ENCODE assay signal across 8 cellular contexts in genomic region chr14:100072783-100073346, GRCh38. TPM values are rescaled to one million over a fixed set of nuclear protein-coding genes. Genes with fewer than 3 reads are reported as not detected.
DNase-seq lines count a peak whose midpoint lies in the region; ATAC-seq and TF ChIP-seq lines count a peak whose summit lies in the region.

No MANE protein-coding gene starts in this region.

- H3K4me1 ChIP-seq in tibial artery: peaks cover 0 to 11% (median 2%) of the 10 kb centered on the region in 4 donors

- no peak overlapping the region for H3K4me3 ChIP-seq in tibial artery

- TF ChIP-seq CTCF in tibial artery (IDR thresholded peaks at IDR 0.05): no peak

- intact Hi-C loops in Right ventricle myocardium inferior (cut with DNase I) (no loop called here), cardiac septum (cut with DNase I) (no loop called here), tibial artery (cut with DNase I; ENCODE audit: low total_unique reads) (no loop called here)

- ATAC-seq in Right ventricle myocardium inferior (no peak), GM19328 (IDR thresholded peaks at IDR 0.05; ENCODE audit: unreplicated experiment) (no peak)
- ATAC-seq in stimulated activated naive CD8-positive, alpha-beta T cell treated with anti-CD3 and anti-CD28 coated beads, Interleukin-15, Interleukin-2, amounts not matched to agents 100 U/mL and 50 U/mL, for 24 hours: peak; percentile 12

- no peak overlapping the region for H3K27ac ChIP-seq in tibial artery

- no peaks in the 10 kb centered on the region for H3K27me3 ChIP-seq in tibial artery

- H3K36me3 ChIP-seq in tibial artery: no peaks in the 10 kb centered on the region

- DNase-seq in Right ventricle myocardium inferior (ENCODE audit: missing footprints): peak; percentile 69
- no peak for DNase-seq in cardiac septum (ENCODE audit: low spot score)
- DNase-seq in T-helper 9 cell: peak; percentile 56
- peak; percentile 42 for DNase-seq in effector CD8-positive, alpha-beta T cell (lab: John Stamatoyannopoulos, UW)
- peak; percentile 68 for DNase-seq in stimulated activated naive CD8-positive, alpha-beta T cell treated with anti-CD3 and anti-CD28 coated beads, Interleukin-15, Interleukin-2, amounts not matched to agents 100 U/mL and 50 U/mL, for 24 hours
- no peak for DNase-seq in AML-193 (lab: John Stamatoyannopoulos, UW)
- no peak for DNase-seq in tibial artery

- H3K9me3 ChIP-seq in tibial artery: no peaks in the 10 kb centered on the region

RNA-seq across cellular contexts. Expression of gene EVL, which starts 7.6 kb away (rescaled TPM):
- total RNA-seq in Right ventricle myocardium inferior (41.8 TPM), cardiac septum (46.3 TPM)

Comparison
In these comparisons a context has a peak if more than half of its experiments do, and no peak if none do; other contexts are left out.
1. DNase-seq: peak in Right ventricle myocardium inferior (single experiment), T-helper 9 cell (single experiment), effector CD8-positive, alpha-beta T cell (single experiment) and stimulated activated naive CD8-positive, alpha-beta T cell treated with anti-CD3 and anti-CD28 coated beads, Interleukin-15, Interleukin-2, amounts not matched to agents 100 U/mL and 50 U/mL, for 24 hours (single experiment); none in cardiac septum (single experiment), AML-193 (0 of 2) and tibial artery (0 of 2).